Comparison of ENCODE assay signal across 23 cellular contexts in the genomic region with DNA sequence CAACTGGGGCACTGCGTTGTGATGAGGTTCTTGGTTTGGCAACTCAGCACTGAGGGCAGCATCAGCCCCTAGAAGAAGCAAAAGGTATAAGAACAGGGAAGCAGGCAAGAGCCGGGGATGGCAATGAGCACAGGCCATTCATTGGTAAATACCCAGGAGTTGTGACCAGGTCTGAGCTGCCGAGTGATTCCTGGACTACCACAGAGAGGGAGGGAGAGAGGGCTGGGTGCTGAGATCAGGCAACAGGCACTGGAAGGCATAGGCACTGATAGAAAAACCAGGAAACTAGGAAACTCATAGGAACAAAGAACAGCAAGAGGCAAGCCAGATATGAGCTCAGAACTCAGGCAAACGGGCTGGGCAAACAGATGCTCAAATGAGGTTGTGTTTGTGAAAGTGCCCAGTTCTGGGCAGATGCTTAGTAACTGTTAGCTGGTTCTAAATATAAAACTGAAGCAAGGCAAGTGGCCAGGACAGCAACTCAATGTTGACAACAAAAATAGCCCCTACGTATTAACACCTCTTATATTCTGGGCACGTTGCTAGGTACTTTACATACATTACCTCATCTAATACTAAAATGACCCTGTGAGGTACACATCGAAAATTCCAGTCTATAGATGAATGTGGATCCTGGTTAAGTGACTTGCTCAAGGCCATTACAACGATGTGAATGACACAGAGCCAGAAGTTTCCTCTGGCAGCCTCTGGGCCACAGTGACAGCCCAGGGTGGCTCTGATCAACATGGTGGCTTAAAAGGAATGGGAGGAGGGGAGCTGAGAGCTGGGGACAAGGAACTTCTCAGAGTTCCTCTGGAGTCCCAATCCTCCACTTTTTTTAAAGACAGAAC.
DNase-seq lines count a peak whose midpoint lies in the region; ATAC-seq and TF ChIP-seq lines count a peak whose summit lies in the region.
"Had no signal": no experiment of that assay in that cellular context is flagged by ENCODE, and none has a peak within 500 bp of the region (broad histone marks: within the 10 kb centered on the region; RNA-seq: fewer than 3 reads in every experiment).

No MANE protein-coding gene starts in this region.

- H3K36me3 Mint-ChIP-seq in natural killer cell treated with Interleukin-12 subunit alpha and Interleukin-12 subunit beta and Interleukin-15 and Interleukin-18, amount 100 ng/mL, for 72 hours = peaks cover 25% of the 10 kb centered on the region
- H3K36me3 Mint-ChIP-seq in natural killer cell = peaks cover 17% of the 10 kb centered on the region
- H3K36me3 Mint-ChIP-seq in nephron progenitor cell (ENCODE audit: low read depth) = peaks cover 11% of the 10 kb centered on the region
- peaks cover 77% of the 10 kb centered on the region for H3K36me3 Mint-ChIP-seq in activated T-cell treated with anti-CD3 and anti-CD28 coated beads, Interleukin-2, amount 50 U/mL, for 24 hours (ENCODE audit: low read depth)
- H3K36me3 Mint-ChIP-seq in neural progenitor cell = no peaks in the 10 kb centered on the region
- H3K36me3 Mint-ChIP-seq: mesothelial cell of epicardium had no signal

- intact Hi-C loops in natural killer cell (cut with micrococcal nuclease) = no loop called here

- H3K79me2 ChIP-seq in neural progenitor cell (ENCODE audit: low read depth) = no peaks in the 10 kb centered on the region

- H3K36me3 ChIP-seq in neuronal stem cell (replicated peaks in 1 of 2; ENCODE audit: control insufficient read depth in 2 of 2, insufficient read depth in 2 of 2, low read length in 2 of 2) = no peaks in the 10 kb centered on the region
- H3K36me3 ChIP-seq in neural progenitor cell = no peaks in the 10 kb centered on the region

- no peaks in the 10 kb centered on the region for H3K9me3 Mint-ChIP-seq in natural killer cell treated with Interleukin-12 subunit alpha and Interleukin-12 subunit beta and Interleukin-15 and Interleukin-18, amount 100 ng/mL, for 72 hours
- H3K9me3 Mint-ChIP-seq in natural killer cell (no peaks in the 10 kb centered on the region), nephron progenitor cell (peaks cover 17% of the 10 kb centered on the region), neural progenitor cell (peaks cover 7% of the 10 kb centered on the region)
- no peaks in the 10 kb centered on the region for H3K9me3 Mint-ChIP-seq in activated T-cell treated with anti-CD3 and anti-CD28 coated beads, Interleukin-2, amount 50 U/mL, for 24 hours

- H3K23ac ChIP-seq in neuronal stem cell (ENCODE audit: low read depth, low read length, poor library complexity) = no peak overlapping the region

- TF ChIP-seq CTCF in natural killer cell (IDR thresholded peaks at IDR 0.05) (no peak), nephron progenitor cell (IDR thresholded peaks at IDR 0.05) (no peak), neural progenitor cell (IDR thresholded peaks at IDR 0.05) (no peak)

- no peak overlapping the region for H4K8ac ChIP-seq in neuronal stem cell (ENCODE audit: low read depth, low read length)

- DNase-seq in natural killer cell treated with Interleukin-12 subunit alpha and Interleukin-12 subunit beta and Interleukin-15 and Interleukin-18, amount 100 ng/mL, for 72 hours (ENCODE audit: low spot score) = peak; percentile 26
- DNase-seq in natural killer cell (no peak), globus pallidus (ENCODE audit: low spot score) (peak; percentile 24), nephron progenitor cell (no peak), neuronal stem cell (ENCODE audit: low spot score) (no peak), neural progenitor cell (ENCODE audit: low spot score) (no peak)
- no peak for DNase-seq in activated T-cell treated with anti-CD3 and anti-CD28 coated beads, Interleukin-2, amount 50 U/mL, for 24 hours
- DNase-seq: activated B cell treated with CpG ODN at 0.5 μM for 24 hours; activated CD4-positive, alpha-beta memory T cell treated with anti-CD3 and anti-CD28 coated beads for 36 hours; activated effector memory CD4-positive, alpha-beta T cell treated with Interleukin-2 at 50 U/mL for 16 hours; body of pancreas; Calu3; effector memory CD4-positive, alpha-beta T cell; Kasumi-1; NCI-H2107; NCI-H510A treated with DMSO at 0.1 percent for 48 hours; stimulated activated CD4-positive, alpha-beta T cell treated with anti-CD3 and anti-CD28 coated beads, Interleukin-4, amount 100 ng/mL, for 24 hours; stomach; T1000 had no signal

- H4K20me1 ChIP-seq in neural progenitor cell (ENCODE audit: low read depth) = no peaks in the 10 kb centered on the region
- H4K20me1 ChIP-seq: BLaER1 had no signal

- H3K79me1 ChIP-seq in neuronal stem cell (ENCODE audit: low read depth, low read length) = no peaks in the 10 kb centered on the region

- no peak overlapping the region for H2BK120ac ChIP-seq in neuronal stem cell (ENCODE audit: low read depth, low read length)

- H3K4me3 ChIP-seq in neuronal stem cell (ENCODE audit: low read length in 2 of 2) = no peak overlapping the region
- H3K4me3 ChIP-seq in neural progenitor cell = no peak overlapping the region
- H3K4me3 ChIP-seq: BLaER1, body of pancreas, stomach had no signal

- H3K4me3 Mint-ChIP-seq in natural killer cell treated with Interleukin-12 subunit alpha and Interleukin-12 subunit beta and Interleukin-15 and Interleukin-18, amount 100 ng/mL, for 72 hours = no peak overlapping the region
- H3K4me3 Mint-ChIP-seq in natural killer cell (no peak overlapping the region), nephron progenitor cell (no peak overlapping the region), neural progenitor cell (no peak overlapping the region)
- H3K4me3 Mint-ChIP-seq in activated T-cell treated with anti-CD3 and anti-CD28 coated beads, Interleukin-2, amount 50 U/mL, for 24 hours = no peak overlapping the region
- H3K4me3 Mint-ChIP-seq: activated B cell treated with CpG ODN at 0.5 μM for 24 hours; activated CD4-positive, alpha-beta memory T cell treated with anti-CD3 and anti-CD28 coated beads for 36 hours; mesothelial cell of epicardium had no signal

- no peak overlapping the region for H3K18ac ChIP-seq in neuronal stem cell (ENCODE audit: low read length)

- WGBS in neuronal stem cell (ENCODE audit: extremely low coverage in 2 of 2, insufficient read length in 2 of 2, insufficient replicate concordance in 1 of 2), 2 donors = no CpG with 5 or more reads among the region's 8 CpGs

- no peak overlapping the region for H3K27ac ChIP-seq in neuronal stem cell (replicated peaks; ENCODE audit: low read length)
- no peak overlapping the region for H3K27ac ChIP-seq in neural progenitor cell
- H3K27ac ChIP-seq: BLaER1, body of pancreas, stomach had no signal

- no peaks in the 10 kb centered on the region for H3K27me3 Mint-ChIP-seq in natural killer cell treated with Interleukin-12 subunit alpha and Interleukin-12 subunit beta and Interleukin-15 and Interleukin-18, amount 100 ng/mL, for 72 hours
- H3K27me3 Mint-ChIP-seq in natural killer cell (ENCODE audit: low read depth in 2 of 2) = no peaks in the 10 kb centered on the region
- peaks cover 14% of the 10 kb centered on the region for H3K27me3 Mint-ChIP-seq in nephron progenitor cell (ENCODE audit: low read depth, poor library complexity)
- no peaks in the 10 kb centered on the region for H3K27me3 Mint-ChIP-seq in activated T-cell treated with anti-CD3 and anti-CD28 coated beads, Interleukin-2, amount 50 U/mL, for 24 hours
- peaks cover 5% of the 10 kb centered on the region for H3K27me3 Mint-ChIP-seq in neural progenitor cell (ENCODE audit: insufficient read depth, low read depth)
- H3K27me3 Mint-ChIP-seq: activated B cell treated with CpG ODN at 0.5 μM for 24 hours; activated CD4-positive, alpha-beta memory T cell treated with anti-CD3 and anti-CD28 coated beads for 36 hours had no signal

- peak overlapping the region in 1 of 2 donors; percentile 3 for H3K27ac Mint-ChIP-seq in natural killer cell treated with Interleukin-12 subunit alpha and Interleukin-12 subunit beta and Interleukin-15 and Interleukin-18, amount 100 ng/mL, for 72 hours
- H3K27ac Mint-ChIP-seq in natural killer cell = no peak overlapping the region
- H3K27ac Mint-ChIP-seq in nephron progenitor cell = peak overlapping the region; percentile 26
- H3K27ac Mint-ChIP-seq in activated T-cell treated with anti-CD3 and anti-CD28 coated beads, Interleukin-2, amount 50 U/mL, for 24 hours = no peak overlapping the region
- H3K27ac Mint-ChIP-seq in neural progenitor cell = no peak overlapping the region
- H3K27ac Mint-ChIP-seq: activated B cell treated with CpG ODN at 0.5 μM for 24 hours; activated CD4-positive, alpha-beta memory T cell treated with anti-CD3 and anti-CD28 coated beads for 36 hours; mesothelial cell of epicardium had no signal

- H3K4me1 ChIP-seq in neuronal stem cell (ENCODE audit: control insufficient read depth in 2 of 2, insufficient read depth in 1 of 2, low read depth in 1 of 2, low read length in 2 of 2) = peaks cover 14 to 15% of the 10 kb centered on the region in 2 donors
- H3K4me1 ChIP-seq in neural progenitor cell = peaks cover 25% of the 10 kb centered on the region
- H3K4me1 ChIP-seq: body of pancreas, stomach had no signal

- H2BK5ac ChIP-seq in neuronal stem cell (ENCODE audit: low read length) = no peak overlapping the region

- H3K14ac ChIP-seq in neuronal stem cell (ENCODE audit: low read length) = no peak overlapping the region

- H3K4ac ChIP-seq in neuronal stem cell (ENCODE audit: low read length) = no peak overlapping the region

- H2AFZ ChIP-seq in neuronal stem cell (ENCODE audit: low read length) (no peak overlapping the region), neural progenitor cell (replicated peaks) (no peak overlapping the region)

- no peak overlapping the region for H4K91ac ChIP-seq in neuronal stem cell (ENCODE audit: low read depth, low read length, poor library complexity)

- H3K9ac ChIP-seq in neuronal stem cell (ENCODE audit: low read depth, low read length, poor library complexity) (no peak overlapping the region), neural progenitor cell (no peak overlapping the region)
- H3K9ac ChIP-seq: BLaER1 had no signal

- peaks cover 14% of the 10 kb centered on the region for H3F3A ChIP-seq in neural progenitor cell (ENCODE audit: low read depth)

- no peak for ATAC-seq in natural killer cell treated with Interleukin-12 subunit alpha and Interleukin-12 subunit beta and Interleukin-15 and Interleukin-18, amount 100 ng/mL, for 72 hours
- ATAC-seq in natural killer cell (no peak), GM18907 (IDR thresholded peaks at IDR 0.05; ENCODE audit: unreplicated experiment) (no peak)
- ATAC-seq: body of pancreas, left lobe of liver had no signal

- H3K4me2 ChIP-seq in neuronal stem cell (ENCODE audit: insufficient read depth, low read length, poor library complexity, severe bottlenecking) = no peak overlapping the region
- H3K4me2 ChIP-seq in neural progenitor cell = no peak overlapping the region
- H3K4me2 ChIP-seq: BLaER1 had no signal

- H2BK12ac ChIP-seq in neuronal stem cell (ENCODE audit: low read length) = no peak overlapping the region

- no peak overlapping the region for H2BK15ac ChIP-seq in neuronal stem cell (ENCODE audit: low read length)

- H2AK5ac ChIP-seq in neuronal stem cell (ENCODE audit: low read depth, low read length) = no peak overlapping the region

- H3K4me1 Mint-ChIP-seq in natural killer cell treated with Interleukin-12 subunit alpha and Interleukin-12 subunit beta and Interleukin-15 and Interleukin-18, amount 100 ng/mL, for 72 hours (ENCODE audit: low read depth in 2 of 2) = peaks cover 0 to 11% of the 10 kb centered on the region in 2 donors
- H3K4me1 Mint-ChIP-seq in natural killer cell (peaks cover 0 to 2% of the 10 kb centered on the region in 2 donors), nephron progenitor cell (peaks cover 44% of the 10 kb centered on the region), neural progenitor cell (peaks cover 24% of the 10 kb centered on the region)
- peaks cover 5% of the 10 kb centered on the region for H3K4me1 Mint-ChIP-seq in activated T-cell treated with anti-CD3 and anti-CD28 coated beads, Interleukin-2, amount 50 U/mL, for 24 hours (ENCODE audit: low read depth)

- H3K9me3 ChIP-seq in neuronal stem cell (replicated peaks in 1 of 2; ENCODE audit: control insufficient read depth in 2 of 2, insufficient read depth in 1 of 2, low read depth in 1 of 2, low read length in 2 of 2) (peaks cover 0 to 11% of the 10 kb centered on the region in 2 donors), neural progenitor cell (ENCODE audit: low read depth) (no peaks in the 10 kb centered on the region)
- H3K9me3 ChIP-seq: body of pancreas, stomach had no signal

- H3K27me3 ChIP-seq in neuronal stem cell (ENCODE audit: control insufficient read depth in 3 of 3, insufficient read depth in 3 of 3, low read depth in 1 of 3, low read length in 3 of 3) (no peaks in the 10 kb centered on the region), neural progenitor cell (no peaks in the 10 kb centered on the region)
- H3K27me3 ChIP-seq: BLaER1, body of pancreas, stomach had no signal

Comparison
In these comparisons a context has a peak if more than half of its experiments do, and no peak if none do; other contexts are left out.
1. DNase-seq: peak in natural killer cell treated with Interleukin-12 subunit alpha and Interleukin-12 subunit beta and Interleukin-15 and Interleukin-18, amount 100 ng/mL, for 72 hours (single experiment) and globus pallidus (single experiment); none in natural killer cell (single experiment), nephron progenitor cell (single experiment), neuronal stem cell (single experiment), activated T-cell treated with anti-CD3 and anti-CD28 coated beads, Interleukin-2, amount 50 U/mL, for 24 hours (single experiment) and neural progenitor cell (single experiment).